Comparison of ENCODE assay signal across 26 cellular contexts in the genomic region with DNA sequence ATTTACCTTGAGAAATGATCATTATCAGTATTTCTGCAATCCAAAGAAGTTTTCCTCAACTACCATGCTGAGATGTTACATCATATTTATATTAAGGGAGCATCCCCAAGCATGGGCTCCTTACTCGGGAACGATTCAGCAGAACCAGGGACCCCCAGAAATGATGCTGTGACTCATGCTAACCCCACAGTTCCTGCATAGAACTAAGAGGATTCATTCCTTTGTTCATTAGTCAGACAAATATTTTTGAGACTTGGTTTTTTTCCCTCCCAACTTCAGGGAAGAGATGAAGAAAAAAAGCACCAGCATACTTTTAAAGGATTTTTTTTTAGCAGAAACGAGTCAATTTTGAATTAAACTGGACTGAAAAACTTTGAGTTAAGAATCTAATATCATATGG. TPM values are rescaled to one million over a fixed set of nuclear protein-coding genes. Genes with fewer than 3 reads are reported as not detected.
A peak's percentile ranks its signal among the peaks of the same experiment; 100 is the strongest.
DNase-seq lines count a peak whose midpoint lies in the region; ATAC-seq, FAIRE-seq and TF ChIP-seq lines count a peak whose summit lies in the region.
"Had no signal": no experiment of that assay in that cellular context is flagged by ENCODE, and none has a peak within 500 bp of the region (broad histone marks: within the 10 kb centered on the region; RNA-seq: fewer than 3 reads in every experiment).

No MANE protein-coding gene starts in this region.

- H4K20me1 ChIP-seq in astrocyte (ENCODE audit: insufficient read depth, low read length) (no peaks in the 10 kb centered on the region), osteoblast (ENCODE audit: insufficient read depth, low read length) (no peaks in the 10 kb centered on the region)

- no peak for TF ChIP-seq EP300 in transverse colon (IDR thresholded peaks at IDR 0.05; ENCODE audit: low read depth)

- H3K27ac ChIP-seq in astrocyte (ENCODE audit: low read depth, low read length) = no peak overlapping the region
- no peak overlapping the region for H3K27ac ChIP-seq in osteoblast (ENCODE audit: low read depth, low read length)
- H3K27ac ChIP-seq in transverse colon = no peak overlapping the region
- H3K27ac ChIP-seq: A549, KMS-11 had no signal

- H3K9me3 Mint-ChIP-seq in astrocyte (ENCODE audit: unreplicated experiment) = no peaks in the 10 kb centered on the region
- H3K9me3 Mint-ChIP-seq: GM23338 had no signal

- 68 to 83% methylated on average over 3 of the region's 3 CpGs for WGBS in transverse colon (ENCODE audit: low coverage in 1 of 2), 2 donors

- no peak overlapping the region for H3K4me3 Mint-ChIP-seq in astrocyte (ENCODE audit: unreplicated experiment)
- H3K4me3 Mint-ChIP-seq: CD8-positive, alpha-beta memory T cell; GM23338 had no signal

- H3K36me3 Mint-ChIP-seq in astrocyte (ENCODE audit: low read depth, unreplicated experiment) = no peaks in the 10 kb centered on the region
- H3K36me3 Mint-ChIP-seq: CD8-positive, alpha-beta memory T cell had no signal

- peak; percentile 53 for DNase-seq in EL
- peak; percentile 24 for DNase-seq in HT1080 (ENCODE audit: low read depth)
- DNase-seq in astrocyte (ENCODE audit: low read depth) = peak; percentile 70
- DNase-seq in osteoblast (ENCODE audit: insufficient read length, low spot score, missing footprints) = peak; percentile 71
- no peak for DNase-seq in transverse colon
- no peak for DNase-seq in G401 (ENCODE audit: low spot score)
- DNase-seq in NCI-H510A (lab: John Stamatoyannopoulos, UW) = no peak
- DNase-seq: C1 segment of cervical spinal cord; CD8-positive, alpha-beta memory T cell; DMS79; GDM1; NCI-H1048; NCI-H1436 treated with DMSO at 0.1 percent for 48 hours; NCI-H2029 treated with DMSO at 0.1 percent for 48 hours; NCI-H2171; NCI-H446; NK-92 treated with Interleukin-12 subunit alpha and Interleukin-12 subunit beta, amount 100 ng/mL, for 24 hours; SHP77; SK-N-SH had no signal

- H3K4me2 ChIP-seq in astrocyte (ENCODE audit: low read length) (peak overlapping the region; percentile 64), osteoblast (ENCODE audit: insufficient read depth, low read length) (peak overlapping the region; percentile 19)
- H3K4me2 ChIP-seq: A549, GM23338, KMS-11, SK-N-SH had no signal

- H3K4me3 ChIP-seq in astrocyte (ENCODE audit: insufficient read depth, low read depth, low read length) = no peak overlapping the region
- no peak overlapping the region for H3K4me3 ChIP-seq in osteoblast (ENCODE audit: insufficient read depth, low read length)
- H3K4me3 ChIP-seq in transverse colon = no peak overlapping the region
- H3K4me3 ChIP-seq: A549, GM23338 had no signal

- intact Hi-C loops in transverse colon (cut with DNase I; ENCODE audit: low total_unique reads) = no loop called here

- TF ChIP-seq CTCF in astrocyte (IDR thresholded peaks at IDR 0.05; ENCODE audit: insufficient read depth, low read depth, low read length) = no peak
- TF ChIP-seq CTCF in osteoblast (IDR thresholded peaks at IDR 0.05; ENCODE audit: extremely low read depth, low read depth, low read length) = no peak
- TF ChIP-seq CTCF in transverse colon (IDR thresholded peaks at IDR 0.05) = no peak

- FAIRE-seq in astrocyte (lab: Jason Lieb, UNC) = peak; percentile 58
- FAIRE-seq: A549, D721Med had no signal

- no peak for ATAC-seq in GM19351 (IDR thresholded peaks at IDR 0.05; ENCODE audit: unreplicated experiment)
- ATAC-seq: A549, GM23338, HCT116 had no signal

- peaks cover 35% of the 10 kb centered on the region for H3K4me1 Mint-ChIP-seq in astrocyte (ENCODE audit: low read depth, unreplicated experiment)
- H3K4me1 Mint-ChIP-seq: CD8-positive, alpha-beta memory T cell; GM23338 had no signal

- H3K27ac Mint-ChIP-seq in astrocyte (ENCODE audit: unreplicated experiment) = peak overlapping the region; percentile 75
- H3K27ac Mint-ChIP-seq: GM23338 had no signal

- H3K79me2 ChIP-seq in astrocyte (ENCODE audit: insufficient read depth, low read length) = no peaks in the 10 kb centered on the region
- no peaks in the 10 kb centered on the region for H3K79me2 ChIP-seq in osteoblast (ENCODE audit: insufficient read depth, low read length)

- H3K27me3 ChIP-seq in astrocyte (ENCODE audit: insufficient read depth, low read length) (no peaks in the 10 kb centered on the region), osteoblast (ENCODE audit: insufficient read depth, low read length) (no peaks in the 10 kb centered on the region), transverse colon (no peaks in the 10 kb centered on the region)

- no peaks in the 10 kb centered on the region for H3K27me3 Mint-ChIP-seq in astrocyte (ENCODE audit: low read depth, unreplicated experiment)
- H3K27me3 Mint-ChIP-seq: CD8-positive, alpha-beta memory T cell had no signal

- in situ Hi-C loops in transverse colon (cut with MboI; ENCODE audit: low pct_ligation_motif_present in 1 of 4, low pct_unique_long_range_greater_than_20kb in 1 of 4, low sequenced_read_pairs in 3 of 4) (no loop called here), G401 (cut with HindIII; ENCODE audit: low sequenced_read_pairs) (no loop called here)

- no peak for TF ChIP-seq POLR2A in transverse colon (IDR thresholded peaks at IDR 0.05)

- H3K36me3 ChIP-seq in astrocyte (ENCODE audit: insufficient read depth, low read length) = no peaks in the 10 kb centered on the region
- no peaks in the 10 kb centered on the region for H3K36me3 ChIP-seq in osteoblast (ENCODE audit: insufficient read depth, low read length)
- H3K36me3 ChIP-seq in transverse colon = no peaks in the 10 kb centered on the region

- H2AFZ ChIP-seq in astrocyte (ENCODE audit: low read depth, low read length) (no peak overlapping the region), osteoblast (ENCODE audit: low read length) (no peak overlapping the region)
- H2AFZ ChIP-seq: GM23338 had no signal

- H3K9ac ChIP-seq in astrocyte (ENCODE audit: low read length) = no peak overlapping the region
- H3K9ac ChIP-seq: KMS-11, SK-N-SH had no signal

- H3K4me1 ChIP-seq in astrocyte (ENCODE audit: insufficient read depth, low read length) (peaks cover 32% of the 10 kb centered on the region), osteoblast (ENCODE audit: insufficient read depth, low read length) (peaks cover 35% of the 10 kb centered on the region), transverse colon (no peaks in the 10 kb centered on the region)
- H3K4me1 ChIP-seq: A549 had no signal

- H3K9me3 ChIP-seq in astrocyte (ENCODE audit: insufficient read depth, low read depth, low read length) (no peaks in the 10 kb centered on the region), osteoblast (ENCODE audit: low read depth, low read length) (no peaks in the 10 kb centered on the region), transverse colon (no peaks in the 10 kb centered on the region)
- H3K9me3 ChIP-seq: A549, SK-N-SH had no signal

RNA-seq across cellular contexts. Expression of a gene that starts 49.2 kb away (rescaled TPM):
- total RNA-seq in HT1080 (2014; rRNA removed; shearing (Covaris generic)) = not detected in 2 replicates
- not detected in 2 replicates for polyA plus RNA-seq in HT1080 (2015; cell fraction: cytosol; rRNA removed)
- 0.05 and 0.08 TPM in 2 replicates for polyA plus RNA-seq in HT1080 (2015; cell fraction: nucleus; rRNA removed)
- 2.6 and 5.6 TPM in 2 replicates for total RNA-seq in astrocyte
- 1.1 and 1.8 TPM in 2 replicates for total RNA-seq in osteoblast
- total RNA-seq in transverse colon = 1 to 10 TPM in 2 of 4 donors, under 1 TPM in 2; 0.68 to 1.2 (median 0.93) TPM
- total RNA-seq in G401 (2014; rRNA removed; shearing (Covaris generic)) = not detected in 2 replicates
- total RNA-seq: CD8-positive, alpha-beta memory T cell; MCF 10A had no signal
- polyA plus RNA-seq: CD8-positive, alpha-beta memory T cell; SK-N-SH had no signal

Comparison
In these comparisons a context has a peak if more than half of its experiments do, and no peak if none do; other contexts are left out.
1. DNase-seq: peak in EL (single experiment), HT1080 (single experiment), astrocyte (single experiment) and osteoblast (single experiment); none in transverse colon (single experiment), G401 (single experiment) and NCI-H510A (single experiment).